In the genomic region with DNA sequence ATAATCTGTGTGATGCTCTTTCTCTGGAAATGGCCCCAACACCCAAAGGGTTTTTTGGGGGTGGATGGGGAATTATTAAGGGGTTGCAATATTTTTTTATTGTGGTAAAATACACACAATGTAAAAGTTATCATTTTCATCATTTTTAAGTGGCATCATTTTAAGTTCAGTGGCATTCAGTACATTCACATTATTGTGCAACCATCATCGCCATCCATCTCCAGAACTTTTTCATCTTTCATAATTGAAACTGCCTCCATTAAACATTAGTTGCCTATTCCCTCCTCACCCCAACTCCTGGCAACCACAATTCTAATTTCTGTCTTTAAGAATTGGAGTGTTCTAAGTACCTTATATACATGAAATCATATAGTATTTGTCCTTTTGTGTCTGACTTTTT, we compare ENCODE assay signal across 19 cellular contexts.
DNase-seq lines count a peak whose midpoint lies in the region; ATAC-seq and TF ChIP-seq lines count a peak whose summit lies in the region.
"Had no signal": no experiment of that assay in that cellular context is flagged by ENCODE, and none has a peak within 500 bp of the region (broad histone marks: within the 10 kb centered on the region; RNA-seq: fewer than 3 reads in every experiment).

No MANE protein-coding gene starts in this region.

- no peak overlapping the region for H2BK20ac ChIP-seq in IMR-90 (ENCODE audit: low read depth, low read length)

- no peak overlapping the region for H2AK5ac ChIP-seq in IMR-90 (ENCODE audit: low read depth, low read length)

- no peak overlapping the region for H2BK15ac ChIP-seq in IMR-90 (ENCODE audit: low read depth, low read length)

- no peak overlapping the region for H2BK5ac ChIP-seq in IMR-90 (ENCODE audit: low read depth, low read length, poor library complexity, severe bottlenecking)

- H3K9me3 Mint-ChIP-seq in activated CD4-positive, alpha-beta memory T cell treated with anti-CD3 and anti-CD28 coated beads, Interleukin-2, amount 10 ng/mL, durations not matched to agents 7 days and 5 days, result peaks cover 22% of the 10 kb centered on the region
- peaks cover 14% of the 10 kb centered on the region for H3K9me3 Mint-ChIP-seq in activated CD4-positive, alpha-beta memory T cell treated with anti-CD3 and anti-CD28 coated beads for 36 hours
- peaks cover 20% of the 10 kb centered on the region for H3K9me3 Mint-ChIP-seq in dendritic cell treated with granulocyte-macrophage colony-stimulating factor and Interleukin-4, amounts not matched to agents 40 ng/mL and 50 ng/mL, for 4 days
- H3K9me3 Mint-ChIP-seq in stimulated activated memory B cell treated with anti-CD40 and anti-IgM and Interleukin-4, amounts not matched to agents 10 μg/mL and 1 μg/mL and 100 μg/mL, for 72 hours, result peaks cover 11% of the 10 kb centered on the region

- H3K36me3 Mint-ChIP-seq in activated CD4-positive, alpha-beta memory T cell treated with anti-CD3 and anti-CD28 coated beads, Interleukin-2, amount 10 ng/mL, durations not matched to agents 7 days and 5 days (ENCODE audit: low read depth), result peaks cover 24% of the 10 kb centered on the region
- H3K36me3 Mint-ChIP-seq in activated CD4-positive, alpha-beta memory T cell treated with anti-CD3 and anti-CD28 coated beads for 36 hours, result peaks cover 3% of the 10 kb centered on the region
- peaks cover 14% of the 10 kb centered on the region for H3K36me3 Mint-ChIP-seq in dendritic cell treated with granulocyte-macrophage colony-stimulating factor and Interleukin-4, amounts not matched to agents 40 ng/mL and 50 ng/mL, for 4 days (ENCODE audit: low read depth)
- H3K36me3 Mint-ChIP-seq in stimulated activated memory B cell treated with anti-CD40 and anti-IgM and Interleukin-4, amounts not matched to agents 10 μg/mL and 1 μg/mL and 100 μg/mL, for 72 hours, result peaks cover 6% of the 10 kb centered on the region
- H3K36me3 Mint-ChIP-seq: CD8-positive, alpha-beta T cell had no signal

- no peaks in the 10 kb centered on the region for H3K79me1 ChIP-seq in IMR-90 (ENCODE audit: low read depth in 1 of 2, low read length in 2 of 2)

- ATAC-seq in IMR-90 (ENCODE audit: low read depth), result no peak
- ATAC-seq in stimulated activated memory B cell treated with anti-CD40 and anti-IgM and Interleukin-4, amounts not matched to agents 10 μg/mL and 1 μg/mL and 100 μg/mL, for 72 hours, result no peak
- ATAC-seq in foreskin keratinocyte, result no peak
- no peak for ATAC-seq in HG03565 (IDR thresholded peaks at IDR 0.05; ENCODE audit: unreplicated experiment)
- ATAC-seq: A549; CD8-positive, alpha-beta T cell; HCT116 had no signal

- no peak overlapping the region for H3K4me3 Mint-ChIP-seq in activated CD4-positive, alpha-beta memory T cell treated with anti-CD3 and anti-CD28 coated beads, Interleukin-2, amount 10 ng/mL, durations not matched to agents 7 days and 5 days
- no peak overlapping the region for H3K4me3 Mint-ChIP-seq in activated CD4-positive, alpha-beta memory T cell treated with anti-CD3 and anti-CD28 coated beads for 36 hours
- H3K4me3 Mint-ChIP-seq in dendritic cell treated with granulocyte-macrophage colony-stimulating factor and Interleukin-4, amounts not matched to agents 40 ng/mL and 50 ng/mL, for 4 days, result no peak overlapping the region
- H3K4me3 Mint-ChIP-seq in stimulated activated memory B cell treated with anti-CD40 and anti-IgM and Interleukin-4, amounts not matched to agents 10 μg/mL and 1 μg/mL and 100 μg/mL, for 72 hours, result no peak overlapping the region
- H3K4me3 Mint-ChIP-seq: CD8-positive, alpha-beta T cell; HFFc6 had no signal

- no peak overlapping the region for H3K23ac ChIP-seq in IMR-90 (ENCODE audit: low read depth, low read length)

- H3K4me3 ChIP-seq in IMR-90 (ENCODE audit: insufficient read depth, low read depth, low read length), result no peak overlapping the region
- H3K4me3 ChIP-seq: A549, BLaER1 had no signal

- intact Hi-C loops in activated CD4-positive, alpha-beta memory T cell treated with anti-CD3 and anti-CD28 coated beads for 36 hours (cut with micrococcal nuclease), result no loop called here
- intact Hi-C loops in IMR-90 (cut with micrococcal nuclease), result no loop called here
- intact Hi-C loops in dendritic cell treated with granulocyte-macrophage colony-stimulating factor and Interleukin-4, amounts not matched to agents 40 ng/mL and 50 ng/mL, for 4 days (cut with micrococcal nuclease), result no loop called here

- H2BK120ac ChIP-seq in IMR-90 (ENCODE audit: low read depth, low read length), result no peak overlapping the region

- H4K20me1 ChIP-seq in IMR-90 (ENCODE audit: insufficient read depth, low read length), result no peaks in the 10 kb centered on the region
- H4K20me1 ChIP-seq: BLaER1 had no signal

- 100% methylated on average over 1 of the region's 1 CpG; no CpG with 5 or more reads in 1 of the 2 experiments for WGBS in IMR-90 (ENCODE audit: extremely low coverage in 2 of 2, insufficient read length in 1 of 2), 2 experiments

- no peak overlapping the region for H3K18ac ChIP-seq in IMR-90 (ENCODE audit: low read depth, low read length)

- H3K27ac ChIP-seq in IMR-90 (ENCODE audit: insufficient read depth, low read length), result no peak overlapping the region
- no peak overlapping the region for H3K27ac ChIP-seq in foreskin keratinocyte
- H3K27ac ChIP-seq: 22Rv1, A549, BLaER1 had no signal

- peaks cover 2% of the 10 kb centered on the region; the same call in 1 of the 2 replicates for H3K4me1 ChIP-seq in IMR-90 (ENCODE audit: control insufficient read depth, insufficient read depth, low read length)
- no peaks in the 10 kb centered on the region for H3K4me1 ChIP-seq in foreskin keratinocyte

- no peak overlapping the region for H2AK9ac ChIP-seq in IMR-90 (replicated peaks; ENCODE audit: low read depth, low read length, poor library complexity)

- TF ChIP-seq POLR2A in IMR-90 (IDR thresholded peaks at IDR 0.05; ENCODE audit: low read depth, low read length), result no peak

- BruUV-seq in IMR-90 (replicated peaks; lab: Mats Ljungman, UMichigan), result no TSS peak

- H3K14ac ChIP-seq in IMR-90 (replicated peaks; ENCODE audit: low read depth, low read length), result no peak overlapping the region

- H4K8ac ChIP-seq in IMR-90 (ENCODE audit: low read depth in 2 of 2, low read length in 2 of 2), result no peak overlapping the region

- H3K4me2 ChIP-seq in IMR-90 (ENCODE audit: low read depth, low read length), result no peak overlapping the region
- H3K4me2 ChIP-seq: A549, BLaER1 had no signal

- H3K36me3 ChIP-seq in IMR-90 (ENCODE audit: control insufficient read depth, insufficient read depth, low read length), result no peaks in the 10 kb centered on the region
- H3K36me3 ChIP-seq: BLaER1 had no signal

- H3K27ac Mint-ChIP-seq in activated CD4-positive, alpha-beta memory T cell treated with anti-CD3 and anti-CD28 coated beads, Interleukin-2, amount 10 ng/mL, durations not matched to agents 7 days and 5 days, result peak overlapping the region; percentile 89
- H3K27ac Mint-ChIP-seq in activated CD4-positive, alpha-beta memory T cell treated with anti-CD3 and anti-CD28 coated beads for 36 hours, result no peak overlapping the region
- peak overlapping the region; percentile 48 for H3K27ac Mint-ChIP-seq in dendritic cell treated with granulocyte-macrophage colony-stimulating factor and Interleukin-4, amounts not matched to agents 40 ng/mL and 50 ng/mL, for 4 days
- peak overlapping the region; percentile 77 for H3K27ac Mint-ChIP-seq in stimulated activated memory B cell treated with anti-CD40 and anti-IgM and Interleukin-4, amounts not matched to agents 10 μg/mL and 1 μg/mL and 100 μg/mL, for 72 hours
- H3K27ac Mint-ChIP-seq: CD8-positive, alpha-beta T cell; HFFc6 had no signal

- dilution Hi-C loops in IMR-90 (cut with HindIII; ENCODE audit: low sequenced_read_pairs, unreplicated experiment), result no loop called here

- H3K27me3 ChIP-seq in IMR-90 (ENCODE audit: control insufficient read depth, insufficient read depth, low read length) (no peaks in the 10 kb centered on the region), foreskin keratinocyte (no peaks in the 10 kb centered on the region)
- H3K27me3 ChIP-seq: BLaER1 had no signal

- no peak overlapping the region for H3K9ac ChIP-seq in IMR-90 (ENCODE audit: low read depth, low read length)
- H3K9ac ChIP-seq: BLaER1 had no signal

- H3K4ac ChIP-seq in IMR-90 (ENCODE audit: low read depth, low read length), result no peak overlapping the region

- peaks cover 38% of the 10 kb centered on the region for H3K4me1 Mint-ChIP-seq in activated CD4-positive, alpha-beta memory T cell treated with anti-CD3 and anti-CD28 coated beads, Interleukin-2, amount 10 ng/mL, durations not matched to agents 7 days and 5 days
- peaks cover 9% of the 10 kb centered on the region for H3K4me1 Mint-ChIP-seq in activated CD4-positive, alpha-beta memory T cell treated with anti-CD3 and anti-CD28 coated beads for 36 hours (ENCODE audit: low read depth)
- peaks cover 60% of the 10 kb centered on the region for H3K4me1 Mint-ChIP-seq in dendritic cell treated with granulocyte-macrophage colony-stimulating factor and Interleukin-4, amounts not matched to agents 40 ng/mL and 50 ng/mL, for 4 days (ENCODE audit: low read depth)
- peaks cover 60% of the 10 kb centered on the region for H3K4me1 Mint-ChIP-seq in stimulated activated memory B cell treated with anti-CD40 and anti-IgM and Interleukin-4, amounts not matched to agents 10 μg/mL and 1 μg/mL and 100 μg/mL, for 72 hours

- DNase-seq in activated CD4-positive, alpha-beta memory T cell treated with anti-CD3 and anti-CD28 coated beads, Interleukin-2, amount 10 ng/mL, durations not matched to agents 7 days and 5 days, result no peak
- DNase-seq in activated CD4-positive, alpha-beta memory T cell treated with anti-CD3 and anti-CD28 coated beads for 36 hours, result no peak
- DNase-seq in IMR-90, result no peak
- no peak for DNase-seq in foreskin keratinocyte
- DNase-seq: AML-193; Calu3; CD8-positive, alpha-beta T cell; DMS79 treated with DMSO at 0.1 percent for 48 hours; GF-D8; GOT3; H7; HFFc6 had no signal

- TF ChIP-seq CTCF in IMR-90 (conservative IDR thresholded peaks at IDR 0.05; ENCODE audit: low read depth, low read length), result no peak
- TF ChIP-seq CTCF in foreskin keratinocyte (conservative IDR thresholded peaks at IDR 0.05), result no peak

- H4K91ac ChIP-seq in IMR-90 (ENCODE audit: insufficient read depth, low read depth, low read length), result no peak overlapping the region

- H3K9me3 ChIP-seq in IMR-90 (ENCODE audit: control insufficient read depth, insufficient read depth, low read length), result peaks cover 11% of the 10 kb centered on the region; the same call in 1 of the 2 replicates

- H4K5ac ChIP-seq in IMR-90 (ENCODE audit: low read depth, low read length), result no peak overlapping the region

- POLR2A ChIA-PET in activated CD4-positive, alpha-beta memory T cell treated with anti-CD3 and anti-CD28 coated beads, Interleukin-2, amount 10 ng/mL, durations not matched to agents 7 days and 5 days (lab: Charles Lee), result interaction anchor here (2.0 to 2.4 kb wide), 2 partner anchors 17 to 22 kb away, joined by 14 to 18 read pairs; no protein-coding TSS in a partner anchor
- POLR2A ChIA-PET in activated CD4-positive, alpha-beta memory T cell treated with anti-CD3 and anti-CD28 coated beads for 36 hours (lab: Charles Lee), result no interaction called here
- POLR2A ChIA-PET in IMR-90 (lab: Charles Lee; ENCODE audit: unreplicated experiment), result no interaction called here

- CTCF ChIA-PET in activated CD4-positive, alpha-beta memory T cell treated with anti-CD3 and anti-CD28 coated beads, Interleukin-2, amount 10 ng/mL, durations not matched to agents 7 days and 5 days (lab: Charles Lee), result interaction anchor here (1.6 kb wide), 1 partner anchor 22 kb away, joined by 5 read pairs; no protein-coding TSS in a partner anchor
- CTCF ChIA-PET in activated CD4-positive, alpha-beta memory T cell treated with anti-CD3 and anti-CD28 coated beads for 36 hours (lab: Charles Lee), result interaction anchor here (0.8 to 1.9 kb wide), 2 partner anchors 21 to 188 kb away, joined by 3 to 8 read pairs; no protein-coding TSS in a partner anchor
- CTCF ChIA-PET in IMR-90 (lab: Yijun Ruan, JAX), result no interaction called here

- TF ChIP-seq RAD21 in IMR-90 (IDR thresholded peaks at IDR 0.05; ENCODE audit: low read length), result no peak

- H2AFZ ChIP-seq in IMR-90 (replicated peaks; ENCODE audit: low read length, poor library complexity), result no peak overlapping the region

- no peak overlapping the region for H3K56ac ChIP-seq in IMR-90 (ENCODE audit: extremely low read depth, insufficient read depth, low read length)

- H3K9me1 ChIP-seq in IMR-90 (ENCODE audit: insufficient read depth, low read length), result no peaks in the 10 kb centered on the region; the same call in 1 of the 2 replicates

- H3K27me3 Mint-ChIP-seq in activated CD4-positive, alpha-beta memory T cell treated with anti-CD3 and anti-CD28 coated beads, Interleukin-2, amount 10 ng/mL, durations not matched to agents 7 days and 5 days, result no peaks in the 10 kb centered on the region
- no peaks in the 10 kb centered on the region for H3K27me3 Mint-ChIP-seq in activated CD4-positive, alpha-beta memory T cell treated with anti-CD3 and anti-CD28 coated beads for 36 hours
- no peaks in the 10 kb centered on the region for H3K27me3 Mint-ChIP-seq in dendritic cell treated with granulocyte-macrophage colony-stimulating factor and Interleukin-4, amounts not matched to agents 40 ng/mL and 50 ng/mL, for 4 days
- no peaks in the 10 kb centered on the region for H3K27me3 Mint-ChIP-seq in stimulated activated memory B cell treated with anti-CD40 and anti-IgM and Interleukin-4, amounts not matched to agents 10 μg/mL and 1 μg/mL and 100 μg/mL, for 72 hours

- in situ Hi-C loops in IMR-90 (cut with MboI; ENCODE audit: low sequenced_read_pairs), result no loop called here
